ENCODE assay signal across 14 cellular contexts in the genomic region with DNA sequence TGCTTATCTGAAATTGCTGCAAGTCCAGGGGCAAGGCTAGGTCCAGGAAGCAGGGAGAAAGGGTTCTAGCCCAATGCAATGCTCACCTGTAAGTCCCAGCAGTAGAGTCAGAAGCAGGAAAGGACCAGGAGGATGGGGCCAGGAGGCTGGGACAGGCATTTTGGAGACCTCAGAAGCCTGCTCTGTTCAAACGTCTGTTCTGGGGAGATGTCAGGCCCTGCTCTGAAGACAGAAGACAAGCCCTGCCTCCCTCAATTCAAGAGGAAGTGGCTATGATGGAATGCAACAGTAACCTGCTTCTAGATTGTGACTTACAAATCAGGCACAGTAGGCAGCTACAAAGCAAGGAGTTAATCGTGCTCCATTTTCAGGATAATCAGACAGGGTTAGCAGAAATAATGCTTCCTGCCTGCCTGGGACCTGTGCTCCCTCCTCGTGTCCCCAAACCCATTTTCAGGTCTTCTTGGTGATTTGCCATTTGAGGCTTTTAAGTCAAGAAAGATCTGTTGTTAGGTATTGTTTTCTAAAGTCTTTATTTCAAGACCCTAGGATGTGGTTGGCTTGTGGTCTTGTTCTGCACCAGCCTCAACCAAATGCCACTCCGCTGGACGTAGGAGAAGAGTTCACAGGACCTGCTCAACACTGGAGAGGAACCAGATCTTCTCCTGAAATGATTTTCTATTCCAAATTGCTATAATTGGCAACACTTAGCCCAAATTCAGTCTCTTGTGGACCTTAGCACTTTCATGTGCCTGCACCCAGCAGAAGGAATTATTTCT. TPM values are rescaled to one million over a fixed set of nuclear protein-coding genes. Genes with fewer than 3 reads are reported as not detected.
DNase-seq lines count a peak whose midpoint lies in the region; ATAC-seq and TF ChIP-seq lines count a peak whose summit lies in the region.
"Had no signal": no experiment of that assay in that cellular context is flagged by ENCODE, and none has a peak within 500 bp of the region (broad histone marks: within the 10 kb centered on the region; RNA-seq: fewer than 3 reads in every experiment).

TSS of gene SIRPG (minus strand) at position 224 of the 779 bp plus-strand sequence. CDS start at position 159, 65 bp downstream.

- H3K27me3 ChIP-seq in effector memory CD4-positive, alpha-beta T cell (replicated peaks; ENCODE audit: control insufficient read depth, insufficient read depth, low read length, poor library complexity, severe bottlenecking), result no peaks in the 10 kb centered on the region
- H3K27me3 ChIP-seq in transverse colon, result peaks cover 5% of the 10 kb centered on the region

- CTCF ChIA-PET in activated naive CD4-positive, alpha-beta T cell treated with anti-CD3 and anti-CD28 coated beads, Interleukin-2, amount 10 ng/mL, durations not matched to agents 7 days and 5 days (lab: Charles Lee), result no interaction called here
- CTCF ChIA-PET in T-cell (lab: Charles Lee), result no interaction called here

- no peaks in the 10 kb centered on the region for H3K27me3 Mint-ChIP-seq in activated naive CD4-positive, alpha-beta T cell treated with anti-CD3 and anti-CD28 coated beads, Interleukin-2, amount 10 ng/mL, durations not matched to agents 7 days and 5 days
- no peaks in the 10 kb centered on the region for H3K27me3 Mint-ChIP-seq in T-cell

- H3K36me3 ChIP-seq in effector memory CD4-positive, alpha-beta T cell (ENCODE audit: control insufficient read depth, insufficient read depth, low read length), result no peaks in the 10 kb centered on the region
- H3K36me3 ChIP-seq in transverse colon, result no peaks in the 10 kb centered on the region

- TF ChIP-seq EP300 in transverse colon (IDR thresholded peaks at IDR 0.05; ENCODE audit: low read depth), result no peak

- no peak for TF ChIP-seq CTCF in transverse colon (IDR thresholded peaks at IDR 0.05)

- H3K36me3 Mint-ChIP-seq in activated naive CD4-positive, alpha-beta T cell treated with anti-CD3 and anti-CD28 coated beads, Interleukin-2, amount 10 ng/mL, durations not matched to agents 7 days and 5 days, result peaks cover 50% of the 10 kb centered on the region
- peaks cover 17% of the 10 kb centered on the region for H3K36me3 Mint-ChIP-seq in T-cell

- H3K9me3 ChIP-seq in effector memory CD4-positive, alpha-beta T cell (ENCODE audit: control insufficient read depth, low read length), result peaks cover 3% of the 10 kb centered on the region
- no peaks in the 10 kb centered on the region for H3K9me3 ChIP-seq in transverse colon

- ATAC-seq in T-cell (replicated peaks in 1 of 4), result peak; percentile 69 to 76 (median 72)
- ATAC-seq in GM18519 (IDR thresholded peaks at IDR 0.05; ENCODE audit: low FRiP score, unreplicated experiment), result no peak
- no peak for ATAC-seq in GM18858 (IDR thresholded peaks at IDR 0.05; ENCODE audit: unreplicated experiment)

- H3K27ac Mint-ChIP-seq in activated naive CD4-positive, alpha-beta T cell treated with anti-CD3 and anti-CD28 coated beads, Interleukin-2, amount 10 ng/mL, durations not matched to agents 7 days and 5 days, result peak within 1 kb of the TSS; percentile 98
- peak within 1 kb of the TSS; percentile 96 to 98 for H3K27ac Mint-ChIP-seq in T-cell

- peaks cover 88% of the 10 kb centered on the region for H3K4me1 Mint-ChIP-seq in activated naive CD4-positive, alpha-beta T cell treated with anti-CD3 and anti-CD28 coated beads, Interleukin-2, amount 10 ng/mL, durations not matched to agents 7 days and 5 days
- H3K4me1 Mint-ChIP-seq in T-cell, result peaks cover 93 to 97% (median 94%) of the 10 kb centered on the region in 3 donors

- TF ChIP-seq POLR2A in transverse colon (IDR thresholded peaks at IDR 0.05), result no peak

- peak; percentile 70 for DNase-seq in activated naive CD4-positive, alpha-beta T cell treated with anti-CD3 and anti-CD28 coated beads, Interleukin-2, amount 10 ng/mL, durations not matched to agents 7 days and 5 days
- no peak for DNase-seq in activated naive CD4-positive, alpha-beta T cell treated with anti-CD3 and anti-CD28 coated beads, Interleukin-2, amount 50 U/mL, for 16 hours
- DNase-seq in T-cell (peak in 18 of 34 experiments; percentile 9 to 46 (median 20)), transverse colon (no peak), iPS-NIHi11 (ENCODE audit: low spot score) (no peak)
- no peak for DNase-seq in effector memory CD4-positive, alpha-beta T cell
- DNase-seq: foreskin fibroblast; Karpas-422; midbrain; stimulated activated CD4-positive, alpha-beta T cell treated with anti-CD3 and anti-CD28 coated beads, Interleukin-1b, Interleukin-23, amount 100 ng/mL, for 48 hours; SW 1271 had no signal

- in situ Hi-C loops in transverse colon (cut with MboI; ENCODE audit: low pct_ligation_motif_present in 1 of 4, low pct_unique_long_range_greater_than_20kb in 1 of 4, low sequenced_read_pairs in 3 of 4), result no loop called here

- H3K4me1 ChIP-seq in effector memory CD4-positive, alpha-beta T cell (ENCODE audit: control insufficient read depth, insufficient read depth, low read length, poor library complexity, severe bottlenecking), result peaks cover 57% of the 10 kb centered on the region
- H3K4me1 ChIP-seq in transverse colon, result no peaks in the 10 kb centered on the region

- H3K4me3 Mint-ChIP-seq in activated naive CD4-positive, alpha-beta T cell treated with anti-CD3 and anti-CD28 coated beads, Interleukin-2, amount 10 ng/mL, durations not matched to agents 7 days and 5 days, result peak within 1 kb of the TSS; percentile 82
- H3K4me3 Mint-ChIP-seq in T-cell, result peak within 1 kb of the TSS; percentile 84 to 85 (median 84)

- POLR2A ChIA-PET in T-cell (lab: Charles Lee), result no interaction called here

- peaks cover 21% of the 10 kb centered on the region for H3K9me3 Mint-ChIP-seq in activated naive CD4-positive, alpha-beta T cell treated with anti-CD3 and anti-CD28 coated beads, Interleukin-2, amount 10 ng/mL, durations not matched to agents 7 days and 5 days
- H3K9me3 Mint-ChIP-seq in T-cell, result peaks cover 4 to 8% (median 5%) of the 10 kb centered on the region in 3 donors

- intact Hi-C loops in transverse colon (cut with DNase I; ENCODE audit: low total_unique reads), result no loop called here

- peak within 1 kb of the TSS; percentile 73 for H3K27ac ChIP-seq in effector memory CD4-positive, alpha-beta T cell (ENCODE audit: insufficient read depth, low read length, poor library complexity, severe bottlenecking)
- peak within 1 kb of the TSS in 3 of 4 donors; percentile 34 to 56 (median 48) for H3K27ac ChIP-seq in transverse colon

- peak within 1 kb of the TSS; percentile 51 for H3K4me3 ChIP-seq in effector memory CD4-positive, alpha-beta T cell (ENCODE audit: insufficient read depth, low read depth, low read length, poor library complexity, severe bottlenecking)
- H3K4me3 ChIP-seq in transverse colon, result peak within 1 kb of the TSS in 1 of 4 donors; percentile 23

- 60 to 63% methylated on average over 3 to 5 of the region's 5 CpGs for WGBS in transverse colon (ENCODE audit: low coverage in 1 of 2), 2 donors

RNA-seq across cellular contexts. Expression of gene SIRPG, which starts in this region (rescaled TPM):
- 10 to 100 TPM; 25.4 to 59.5 (median 28.6) TPM for total RNA-seq in T-cell
- total RNA-seq in transverse colon, result 10 to 100 TPM in 1 of 4 donors, 1 to 10 TPM in 2, not detected in 1; 2.5 to 26.9 (median 3.8) TPM
- total RNA-seq: astrocyte had no signal

Comparison
In these comparisons a context has a peak if more than half of its experiments do, and no peak if none do; other contexts are left out.
1. DNase-seq: peak in activated naive CD4-positive, alpha-beta T cell treated with anti-CD3 and anti-CD28 coated beads, Interleukin-2, amount 10 ng/mL, durations not matched to agents 7 days and 5 days (single experiment) and T-cell (18 of 34); none in activated naive CD4-positive, alpha-beta T cell treated with anti-CD3 and anti-CD28 coated beads, Interleukin-2, amount 50 U/mL, for 16 hours (single experiment), effector memory CD4-positive, alpha-beta T cell (0 of 3), transverse colon (single experiment) and iPS-NIHi11 (single experiment).
2. ATAC-seq: peak in T-cell (4 of 4); none in GM18519 (single experiment) and GM18858 (single experiment).